20 cellular contexts compared by ENCODE assay signal in the genomic region with DNA sequence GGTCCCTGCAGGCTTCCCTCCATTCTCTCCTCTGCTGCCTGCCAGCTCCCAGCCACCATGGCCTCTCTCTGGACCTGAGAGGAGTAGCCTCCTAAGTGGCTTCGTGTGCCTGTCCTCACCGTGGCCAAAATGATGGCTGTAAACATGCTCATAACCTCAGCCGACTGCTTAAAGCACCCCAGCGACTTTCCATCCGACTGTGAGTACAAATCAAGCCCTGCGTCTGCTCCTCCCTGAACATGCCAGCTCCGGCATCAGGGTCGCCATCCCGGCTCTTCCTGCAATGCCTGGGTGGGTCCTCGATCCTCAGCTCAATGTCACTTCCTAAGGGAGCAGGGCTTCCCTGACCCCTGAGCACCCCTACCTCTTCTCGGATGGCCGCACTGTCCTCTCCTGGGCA. TPM values are rescaled to one million over a fixed set of nuclear protein-coding genes. Genes with fewer than 3 reads are reported as not detected.
"Had no signal": no experiment of that assay in that cellular context is flagged by ENCODE, and none has a peak within 500 bp of the region (broad histone marks: within the 10 kb centered on the region; RNA-seq: fewer than 3 reads in every experiment).

No MANE protein-coding gene starts in this region.

- H3K4me3 ChIP-seq: cardiac muscle cell, ovary, uterus had no signal

- ATAC-seq: sciatic nerve; SK-N-SH treated with all-trans-retinoic acid at 6 μM for 48 hours; stimulated activated naive B cell treated with anti-CD40 and anti-IgM and Interleukin-4, amounts not matched to agents 10 μg/mL and 1 μg/mL and 100 μg/mL, for 72 hours had no signal

- H3K36me3 ChIP-seq: cardiac muscle cell, ovary, uterus had no signal

- H3K27ac Mint-ChIP-seq: activated B cell treated with CpG ODN at 0.5 μM for 24 hours; activated CD4-positive, alpha-beta memory T cell treated with anti-CD3 and anti-CD28 coated beads for 36 hours; activated naive CD8-positive, alpha-beta T cell treated with anti-CD3 and anti-CD28 coated beads for 36 hours; stimulated activated naive B cell treated with anti-CD40 and anti-IgM and Interleukin-4, amounts not matched to agents 10 μg/mL and 1 μg/mL and 100 μg/mL, for 72 hours had no signal

- H3K27me3 ChIP-seq: ovary, uterus had no signal

- H3K36me3 Mint-ChIP-seq: activated CD4-positive, alpha-beta memory T cell treated with anti-CD3 and anti-CD28 coated beads for 36 hours; activated naive CD8-positive, alpha-beta T cell treated with anti-CD3 and anti-CD28 coated beads for 36 hours; stimulated activated naive B cell treated with anti-CD40 and anti-IgM and Interleukin-4, amounts not matched to agents 10 μg/mL and 1 μg/mL and 100 μg/mL, for 72 hours had no signal

- H3K27ac ChIP-seq: cardiac muscle cell, epithelial cell of prostate, ovary, uterus had no signal

- H3K4me3 Mint-ChIP-seq: activated B cell treated with CpG ODN at 0.5 μM for 24 hours; activated CD4-positive, alpha-beta memory T cell treated with anti-CD3 and anti-CD28 coated beads for 36 hours; activated naive CD8-positive, alpha-beta T cell treated with anti-CD3 and anti-CD28 coated beads for 36 hours; neural crest cell; stimulated activated naive B cell treated with anti-CD40 and anti-IgM and Interleukin-4, amounts not matched to agents 10 μg/mL and 1 μg/mL and 100 μg/mL, for 72 hours had no signal

- H3K9me3 ChIP-seq: ovary, uterus had no signal

- H3K4me1 Mint-ChIP-seq: activated naive CD8-positive, alpha-beta T cell treated with anti-CD3 and anti-CD28 coated beads for 36 hours; neural crest cell; stimulated activated naive B cell treated with anti-CD40 and anti-IgM and Interleukin-4, amounts not matched to agents 10 μg/mL and 1 μg/mL and 100 μg/mL, for 72 hours had no signal

- H3K9me3 Mint-ChIP-seq: activated B cell treated with CpG ODN at 0.5 μM for 24 hours; activated CD4-positive, alpha-beta memory T cell treated with anti-CD3 and anti-CD28 coated beads for 36 hours; activated naive CD8-positive, alpha-beta T cell treated with anti-CD3 and anti-CD28 coated beads for 36 hours; neural crest cell; stimulated activated naive B cell treated with anti-CD40 and anti-IgM and Interleukin-4, amounts not matched to agents 10 μg/mL and 1 μg/mL and 100 μg/mL, for 72 hours had no signal

- DNase-seq: activated B cell treated with CpG ODN at 0.5 μM for 24 hours; activated CD4-positive, alpha-beta memory T cell treated with anti-CD3 and anti-CD28 coated beads for 36 hours; activated CD4-positive, alpha-beta T cell treated with anti-CD3 and anti-CD28 coated beads for 4 hours; activated gamma-delta T cell treated with Interleukin-2 at 50 U/mL for 16 hours; activated naive CD8-positive, alpha-beta T cell treated with anti-CD3 and anti-CD28 coated beads for 36 hours; activated T-cell treated with anti-CD3 and anti-CD28 coated beads, Interleukin-2, amount 50 U/mL, for 1 hour; amygdala; foreskin fibroblast; midbrain; stimulated activated CD4-positive, alpha-beta T cell treated with anti-CD3 and anti-CD28 coated beads, Interleukin-4, amount 100 ng/mL, for 4 hours; stimulated activated naive B cell treated with anti-CD40 and anti-IgM and Interleukin-4, amounts not matched to agents 10 μg/mL and 1 μg/mL and 100 μg/mL, for 72 hours; T-helper 1 cell; T-helper 9 cell had no signal

RNA-seq across cellular contexts. Expression of gene SORCS2, which starts 3.3 kb away (rescaled TPM):
- total RNA-seq: activated B cell treated with CpG ODN at 0.5 μM for 24 hours; activated naive CD8-positive, alpha-beta T cell treated with anti-CD3 and anti-CD28 coated beads for 36 hours had no signal
